26 cellular contexts compared by ENCODE assay signal in the genomic region with DNA sequence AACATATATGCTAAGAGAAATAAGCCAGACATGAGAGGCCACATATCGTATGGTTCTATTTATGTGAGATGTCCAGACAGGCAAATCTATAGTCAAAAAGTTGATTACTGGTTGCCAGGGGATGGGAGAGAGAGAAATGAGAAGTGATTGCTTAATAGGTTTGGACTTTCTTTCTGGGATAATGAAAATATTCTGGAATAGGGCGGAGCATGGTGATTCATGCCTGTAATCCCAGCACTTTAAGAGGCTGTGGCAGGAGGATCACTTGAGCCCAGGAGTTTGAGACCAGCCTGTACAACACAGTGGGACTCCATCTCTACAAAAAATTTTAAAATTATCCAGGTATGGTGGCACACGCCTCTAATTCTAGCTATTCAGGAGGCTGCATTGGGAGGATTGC. TPM values are rescaled to one million over a fixed set of nuclear protein-coding genes. Genes with fewer than 3 reads are reported as not detected.
A peak's percentile ranks its signal among the peaks of the same experiment; 100 is the strongest.
DNase-seq lines count a peak whose midpoint lies in the region; ATAC-seq, FAIRE-seq and TF ChIP-seq lines count a peak whose summit lies in the region.
"Had no signal": no experiment of that assay in that cellular context is flagged by ENCODE, and none has a peak within 500 bp of the region (broad histone marks: within the 10 kb centered on the region; RNA-seq: fewer than 3 reads in every experiment).

No MANE protein-coding gene starts in this region.

- H3K4me3 Mint-ChIP-seq in stimulated activated memory B cell treated with anti-CD40 and anti-IgM and Interleukin-4, amounts not matched to agents 10 μg/mL and 1 μg/mL and 100 μg/mL, for 72 hours: no peak overlapping the region
- H3K4me3 Mint-ChIP-seq: activated T-cell treated with anti-CD3 and anti-CD28 coated beads, Interleukin-2, amount 50 U/mL, for 24 hours; naive thymus-derived CD4-positive, alpha-beta T cell had no signal

- no TSS peak for BruUV-seq in HepG2 (replicated peaks; lab: Mats Ljungman, UMichigan)

- no peaks in the 10 kb centered on the region for H3K79me2 ChIP-seq in HepG2 (ENCODE audit: insufficient read depth, low read length)

- no peak overlapping the region for H3K27ac Mint-ChIP-seq in stimulated activated memory B cell treated with anti-CD40 and anti-IgM and Interleukin-4, amounts not matched to agents 10 μg/mL and 1 μg/mL and 100 μg/mL, for 72 hours
- H3K27ac Mint-ChIP-seq: activated T-cell treated with anti-CD3 and anti-CD28 coated beads, Interleukin-2, amount 50 U/mL, for 24 hours; naive thymus-derived CD4-positive, alpha-beta T cell had no signal

- H3K4me2 ChIP-seq in HepG2 (ENCODE audit: low read depth, low read length): no peak overlapping the region

- H3K9me3 Mint-ChIP-seq in stimulated activated memory B cell treated with anti-CD40 and anti-IgM and Interleukin-4, amounts not matched to agents 10 μg/mL and 1 μg/mL and 100 μg/mL, for 72 hours: no peaks in the 10 kb centered on the region
- H3K9me3 Mint-ChIP-seq: activated T-cell treated with anti-CD3 and anti-CD28 coated beads, Interleukin-2, amount 50 U/mL, for 24 hours had no signal

- ATAC-seq in right lobe of liver: peak; percentile 34 to 82 (median 54)
- ATAC-seq in HepG2: no peak
- ATAC-seq in left lobe of liver: peak; percentile 51
- peak; percentile 32 for ATAC-seq in upper lobe of right lung
- ATAC-seq in stimulated activated memory B cell treated with anti-CD40 and anti-IgM and Interleukin-4, amounts not matched to agents 10 μg/mL and 1 μg/mL and 100 μg/mL, for 72 hours: no peak
- ATAC-seq: foreskin keratinocyte; naive thymus-derived CD4-positive, alpha-beta T cell had no signal

- H3K9ac ChIP-seq in HepG2 (ENCODE audit: insufficient read depth, low read depth, low read length): no peak overlapping the region

- no peak for TF ChIP-seq RAD21 in HepG2 (CRISPR knock-in tag; IDR thresholded peaks at IDR 0.05)

- H3K9me3 ChIP-seq in right lobe of liver (no peaks in the 10 kb centered on the region), HepG2 (ENCODE audit: low read length) (no peaks in the 10 kb centered on the region), upper lobe of right lung (no peaks in the 10 kb centered on the region)
- H3K9me3 ChIP-seq: MG63, right atrium auricular region had no signal

- no peak for FAIRE-seq in HepG2 (lab: Jason Lieb, UNC)
- FAIRE-seq: A204.1 had no signal

- DNase-seq in right lobe of liver: peak in 1 of 3 donors; percentile 11
- no peak for DNase-seq in HepG2 (ENCODE audit: low spot score)
- DNase-seq in amniotic epithelial cell (ENCODE audit: low read depth): peak; percentile 49
- no peak for DNase-seq in left lobe of liver (ENCODE audit: low spot score)
- DNase-seq in upper lobe of right lung: no peak
- no peak for DNase-seq in SIG-M5 treated with dmso at 0.1 percent for 504 hours (lab: John Stamatoyannopoulos, UW; ENCODE audit: unreplicated experiment)
- no peak for DNase-seq in ureter (ENCODE audit: low spot score)
- DNase-seq: activated CD8-positive, alpha-beta memory T cell treated with anti-CD3 and anti-CD28 coated beads for 24 hours; activated naive CD4-positive, alpha-beta T cell treated with Interleukin-2 at 50 U/mL for 16 hours; activated T-cell treated with anti-CD3 and anti-CD28 coated beads, Interleukin-2, amount 50 U/mL, for 24 hours; amygdala; caudate nucleus; dermis blood vessel endothelial cell; foreskin keratinocyte; hippocampal formation; MG63; naive thymus-derived CD4-positive, alpha-beta T cell; NCI-H1436; NCI-H526; SHP77; stimulated activated CD4-positive, alpha-beta T cell treated with anti-CD3 and anti-CD28 coated beads, Interleukin-15, amount 100 ng/mL, for 24 hours; T-helper 1 cell had no signal

- TF ChIP-seq CTCF in right lobe of liver (IDR thresholded peaks at IDR 0.05): no peak
- TF ChIP-seq CTCF in HepG2 (CRISPR knock-in tag; IDR thresholded peaks at IDR 0.05): no peak
- TF ChIP-seq CTCF in upper lobe of right lung (IDR thresholded peaks at IDR 0.05): no peak

- H3K4me1 ChIP-seq in right lobe of liver (peaks cover 0 to 20% (median 3%) of the 10 kb centered on the region in 4 donors), HepG2 (ENCODE audit: insufficient read depth, low read length) (no peaks in the 10 kb centered on the region), upper lobe of right lung (peaks cover 5% of the 10 kb centered on the region)
- H3K4me1 ChIP-seq: foreskin keratinocyte, right atrium auricular region had no signal

- H2AFZ ChIP-seq in HepG2 (ENCODE audit: low read length): no peak overlapping the region

- H3K4me3 ChIP-seq in right lobe of liver (no peak overlapping the region), HepG2 (replicated peaks in 1 of 3; ENCODE audit: insufficient read depth in 1 of 3, low read depth in 2 of 3, low read length in 3 of 3) (no peak overlapping the region), upper lobe of right lung (no peak overlapping the region)
- H3K4me3 ChIP-seq: MG63, right atrium auricular region had no signal

- H3K27ac ChIP-seq in right lobe of liver: peak overlapping the region in 2 of 3 donors; percentile 4 to 30
- no peak overlapping the region for H3K27ac ChIP-seq in HepG2 (ENCODE audit: extremely low read length, insufficient read depth, low read length)
- H3K27ac ChIP-seq in upper lobe of right lung: no peak overlapping the region
- H3K27ac ChIP-seq: foreskin keratinocyte, right atrium auricular region had no signal

- peaks cover 16% of the 10 kb centered on the region for H3K36me3 Mint-ChIP-seq in stimulated activated memory B cell treated with anti-CD40 and anti-IgM and Interleukin-4, amounts not matched to agents 10 μg/mL and 1 μg/mL and 100 μg/mL, for 72 hours

- H3K27me3 Mint-ChIP-seq in stimulated activated memory B cell treated with anti-CD40 and anti-IgM and Interleukin-4, amounts not matched to agents 10 μg/mL and 1 μg/mL and 100 μg/mL, for 72 hours: no peaks in the 10 kb centered on the region
- H3K27me3 Mint-ChIP-seq: activated T-cell treated with anti-CD3 and anti-CD28 coated beads, Interleukin-2, amount 50 U/mL, for 24 hours; naive thymus-derived CD4-positive, alpha-beta T cell had no signal

- intact Hi-C loops in right lobe of liver (cut with DNase I) (no loop called here), HepG2 (cut with micrococcal nuclease; ENCODE audit: unreplicated experiment) (no loop called here), upper lobe of right lung (cut with DNase I) (no loop called here)

- H3K4me1 Mint-ChIP-seq in stimulated activated memory B cell treated with anti-CD40 and anti-IgM and Interleukin-4, amounts not matched to agents 10 μg/mL and 1 μg/mL and 100 μg/mL, for 72 hours: peaks cover 7% of the 10 kb centered on the region

- no peaks in the 10 kb centered on the region for H4K20me1 ChIP-seq in HepG2 (ENCODE audit: insufficient read depth, low read length)

- in situ Hi-C loops in HepG2 (cut with HindIII; ENCODE audit: extremely low pct_ligation_motif_present, low pct_unique_long_range_greater_than_20kb): no loop called here

- no peaks in the 10 kb centered on the region for H3K27me3 ChIP-seq in right lobe of liver
- no peaks in the 10 kb centered on the region for H3K27me3 ChIP-seq in HepG2 (ENCODE audit: control insufficient read depth in 1 of 2, insufficient read depth in 2 of 2, low read length in 2 of 2)
- no peaks in the 10 kb centered on the region for H3K27me3 ChIP-seq in upper lobe of right lung
- H3K27me3 ChIP-seq: foreskin keratinocyte, MG63, right atrium auricular region had no signal

- H3K36me3 ChIP-seq in right lobe of liver: no peaks in the 10 kb centered on the region
- no peaks in the 10 kb centered on the region for H3K36me3 ChIP-seq in HepG2 (replicated peaks in 1 of 2; ENCODE audit: control insufficient read depth in 1 of 2, insufficient read depth in 2 of 2, low read length in 2 of 2)
- H3K36me3 ChIP-seq in upper lobe of right lung: no peaks in the 10 kb centered on the region
- H3K36me3 ChIP-seq: MG63, right atrium auricular region had no signal

- TF ChIP-seq EP300 in HepG2 (IDR thresholded peaks at IDR 0.05; ENCODE audit: low read depth in 2 of 2, low read length in 2 of 2): no peak
- TF ChIP-seq EP300 in HepG2 (CRISPR knock-in tag; IDR thresholded peaks at IDR 0.05; ENCODE audit: borderline replicate concordance): no peak

- CTCF ChIA-PET in HepG2 (lab: Yijun Ruan, JAX; ENCODE audit: low intra/inter-chr PET ratio, low total read pairs): no interaction called here

- WGBS in right lobe of liver (ENCODE audit: insufficient coverage, low coverage, low lambda C conversion rate, missing lambda C conversion rate): 82% methylated on average over 3 of the region's 3 CpGs
- 79% methylated on average over 3 of the region's 3 CpGs for WGBS in HepG2 (ENCODE audit: low lambda C conversion rate)

- POLR2A ChIA-PET in HepG2 (lab: Yijun Ruan, JAX): no interaction called here

- TF ChIP-seq POLR2A in right lobe of liver (IDR thresholded peaks at IDR 0.05): no peak
- TF ChIP-seq POLR2A in HepG2 (IDR thresholded peaks at IDR 0.05; ENCODE audit: insufficient read depth in 1 of 2, low read depth in 2 of 2, low read length in 2 of 2): no peak

TF ChIP-seq in HepG2, 621 proteins besides CTCF, POLR2A, EP300 and RAD21 (continues in another document):
- TF ChIP-seq KDM5B (CRISPR knock-in tag; IDR thresholded peaks at IDR 0.05; ENCODE audit: borderline replicate concordance): no peak

RNA-seq across cellular contexts. Expression of a gene that starts 22.4 kb away (rescaled TPM):
- total RNA-seq in right lobe of liver (10 to 100 TPM; 29.5 to 85.0 (median 51.1) TPM), HepG2 (2016; rRNA removed; fragmentation: Illumina TruSeq; extraction: Trizol) (2.5 and 3.9 TPM in 2 replicates), left lobe of liver (56.5 TPM), upper lobe of right lung (105 TPM), ureter (110 TPM)
- 0.20 and 0.26 TPM in 2 replicates for total RNA-seq in HepG2 (2016; cell fraction: cytosol; rRNA removed; fragmentation: Illumina TruSeq; extraction: Trizol; ENCODE audit: low read depth)
- 2.2 and 3.2 TPM in 2 replicates for total RNA-seq in HepG2 (2016; cell fraction: insoluble cytoplasmic fraction; rRNA removed; fragmentation: Illumina TruSeq; extraction: Trizol)
- 0.90 and 0.96 TPM in 2 replicates for total RNA-seq in HepG2 (2016; cell fraction: membrane; rRNA removed; fragmentation: Illumina TruSeq; extraction: Trizol)
- total RNA-seq in HepG2 (2016; cell fraction: nucleus; rRNA removed; fragmentation: Illumina TruSeq; extraction: Trizol): 1.5 and 1.6 TPM in 2 replicates
- 1.2 and 2.0 TPM in 2 replicates for polyA plus RNA-seq in HepG2 (2011; rRNA removed)
- polyA plus RNA-seq in HepG2 (2011; cell fraction: cytosol; rRNA removed): 1.8 and 2.5 TPM in 2 replicates
- polyA plus RNA-seq in HepG2 (2011; cell fraction: nucleus; rRNA removed): 2.0 and 3.4 TPM in 2 replicates
- polyA plus RNA-seq in HepG2 (2012): 2.9 and 3.1 TPM in 2 replicates
- polyA plus RNA-seq in HepG2 (2016; cell fraction: cytosol; fragmentation: Illumina TruSeq; extraction: Trizol; ENCODE audit: low read depth): 0.06 and 0.08 TPM in 2 replicates
- 2.9 and 4.7 TPM in 2 replicates for polyA plus RNA-seq in HepG2 (2016; cell fraction: insoluble cytoplasmic fraction; fragmentation: Illumina TruSeq; extraction: Trizol; ENCODE audit: low read depth)
- 0.32 and 0.45 TPM in 2 replicates for polyA plus RNA-seq in HepG2 (2016; cell fraction: membrane; fragmentation: Illumina TruSeq; extraction: Trizol; ENCODE audit: low read depth)
- 1.5 TPM in 2 replicates for polyA plus RNA-seq in HepG2 (2016; cell fraction: nucleus; fragmentation: Illumina TruSeq; extraction: Trizol; ENCODE audit: insufficient read depth, low read depth)
- 9.8 and 38.2 TPM in 2 replicates for polyA minus RNA-seq in HepG2 (2011; rRNA and poly(A)+ RNA removed; ENCODE audit: low replicate concordance)
- polyA minus RNA-seq in HepG2 (2011; cell fraction: cytosol; rRNA and poly(A)+ RNA removed): 2.9 and 3.0 TPM in 2 replicates
- 1.8 and 2.9 TPM in 2 replicates for polyA minus RNA-seq in HepG2 (2011; cell fraction: nucleus; rRNA and poly(A)+ RNA removed)
- total RNA-seq: lung microvascular endothelial cell had no signal

Comparison
In these comparisons a context has a peak if more than half of its experiments do, and no peak if none do; other contexts are left out.
1. ATAC-seq: peak in right lobe of liver (4 of 4), left lobe of liver (single experiment) and upper lobe of right lung (single experiment); none in HepG2 (single experiment) and stimulated activated memory B cell treated with anti-CD40 and anti-IgM and Interleukin-4, amounts not matched to agents 10 μg/mL and 1 μg/mL and 100 μg/mL, for 72 hours (single experiment).
2. H3K27ac ChIP-seq: peak in right lobe of liver (2 of 3); none in HepG2 (single experiment) and upper lobe of right lung (single experiment).
3. RNA of a gene that starts 22.4 kb away (total RNA-seq): 110 TPM in ureter (single experiment), 105 TPM in upper lobe of right lung (single experiment), 56.5 TPM in left lobe of liver (single experiment) and 29.5 to 85.0 TPM in right lobe of liver; 0.20 to 3.9 TPM in HepG2; every median in the first group is over 4 times any median in the second.